ENCODE assay signal across 31 cellular contexts in genomic region chr11:86904001-86904400, GRCh38. TPM values are rescaled to one million over a fixed set of nuclear protein-coding genes. Genes with fewer than 3 reads are reported as not detected.
"Had no signal": no experiment of that assay in that cellular context is flagged by ENCODE, and none has a peak within 500 bp of the region (broad histone marks: within the 10 kb centered on the region; RNA-seq: fewer than 3 reads in every experiment).

No MANE protein-coding gene starts in this region.

- DNase-seq: activated B cell treated with CpG ODN at 0.5 μM for 24 hours; activated CD4-positive, alpha-beta T cell treated with anti-CD3 and anti-CD28 coated beads for 48 hours; activated CD4-positive, alpha-beta T cell treated with anti-CD3 and anti-CD28 coated beads, Interleukin-2, amount 50 U/mL, for 1 hour; activated CD4-positive, alpha-beta T cell treated with anti-CD3 and anti-CD28 coated beads, Interleukin-2, amount 50 U/mL, for 48 hours; activated CD8-positive, alpha-beta memory T cell treated with anti-CD3 and anti-CD28 coated beads for 24 hours; activated CD8-positive, alpha-beta T cell treated with anti-CD3 and anti-CD28 coated beads for 36 hours; activated effector memory CD4-positive, alpha-beta T cell treated with Interleukin-2 at 50 U/mL for 16 hours; activated naive CD4-positive, alpha-beta T cell treated with anti-CD3 and anti-CD28 coated beads for 36 hours; activated naive CD8-positive, alpha-beta T cell treated with anti-CD3 and anti-CD28 coated beads for 36 hours; activated naive CD8-positive, alpha-beta T cell treated with anti-CD3 and anti-CD28 coated beads, Interleukin-2, amount 50 U/mL, for 24 hours; activated T-cell treated with anti-CD3 and anti-CD28 coated beads, Interleukin-2, amount 50 U/mL, for 4 hours; adrenal gland; amygdala; aorta; central memory CD4-positive, alpha-beta T cell; cerebellar nuclear complex; colonic mucosa; effector CD8-positive, alpha-beta T cell; foreskin keratinocyte; gastrocnemius medialis; glutamatergic neuron; heart left ventricle; T-helper 1 cell; T-helper 17 cell; T1000; WERI-Rb-1 had no signal

- ATAC-seq: activated CD4-positive, CD25-positive, alpha-beta regulatory T cell treated with anti-CD3 and anti-CD28 coated beads, Interleukin-2, amount 50 U/mL, for 24 hours; activated CD8-positive, alpha-beta T cell treated with anti-CD3 and anti-CD28 coated beads for 36 hours; activated naive CD8-positive, alpha-beta T cell treated with anti-CD3 and anti-CD28 coated beads, Interleukin-2, amount 50 U/mL, for 24 hours; activated T-cell treated with anti-CD3 and anti-CD28 coated beads, Interleukin-2, amount 50 U/mL, for 4 hours; activated T-helper 17 cell treated with anti-CD3 and anti-CD28 coated beads, Interleukin-2, amount 50 U/mL, for 72 hours; body of pancreas; foreskin keratinocyte; gastrocnemius medialis; heart left ventricle; T-helper 17 cell had no signal

- H3K27ac ChIP-seq: adrenal gland, body of pancreas, cardiac muscle cell, colonic mucosa, esophagus muscularis mucosa, foreskin keratinocyte, gastrocnemius medialis, heart left ventricle, WERI-Rb-1 had no signal

- H3K9me3 ChIP-seq: adrenal gland, body of pancreas, colonic mucosa, esophagus muscularis mucosa, gastrocnemius medialis, heart left ventricle had no signal

- H3K4me3 ChIP-seq: adrenal gland, body of pancreas, cardiac muscle cell, colonic mucosa, esophagus muscularis mucosa, gastrocnemius medialis, heart left ventricle had no signal

- H3K27me3 ChIP-seq: adrenal gland, body of pancreas, cardiac muscle cell, colonic mucosa, esophagus muscularis mucosa, foreskin keratinocyte, gastrocnemius medialis, heart left ventricle had no signal

- H3K36me3 ChIP-seq: adrenal gland, cardiac muscle cell, colonic mucosa, esophagus muscularis mucosa, gastrocnemius medialis, heart left ventricle, WERI-Rb-1 had no signal

- H3K4me1 ChIP-seq: adrenal gland, body of pancreas, colonic mucosa, esophagus muscularis mucosa, foreskin keratinocyte, gastrocnemius medialis, heart left ventricle had no signal

RNA-seq across cellular contexts. Expression of gene FZD4, which starts 51.2 kb away (rescaled TPM):
- total RNA-seq: activated B cell treated with CpG ODN at 0.5 μM for 24 hours had no signal
